ENCODE assay signal across 8 cellular contexts in the genomic region with DNA sequence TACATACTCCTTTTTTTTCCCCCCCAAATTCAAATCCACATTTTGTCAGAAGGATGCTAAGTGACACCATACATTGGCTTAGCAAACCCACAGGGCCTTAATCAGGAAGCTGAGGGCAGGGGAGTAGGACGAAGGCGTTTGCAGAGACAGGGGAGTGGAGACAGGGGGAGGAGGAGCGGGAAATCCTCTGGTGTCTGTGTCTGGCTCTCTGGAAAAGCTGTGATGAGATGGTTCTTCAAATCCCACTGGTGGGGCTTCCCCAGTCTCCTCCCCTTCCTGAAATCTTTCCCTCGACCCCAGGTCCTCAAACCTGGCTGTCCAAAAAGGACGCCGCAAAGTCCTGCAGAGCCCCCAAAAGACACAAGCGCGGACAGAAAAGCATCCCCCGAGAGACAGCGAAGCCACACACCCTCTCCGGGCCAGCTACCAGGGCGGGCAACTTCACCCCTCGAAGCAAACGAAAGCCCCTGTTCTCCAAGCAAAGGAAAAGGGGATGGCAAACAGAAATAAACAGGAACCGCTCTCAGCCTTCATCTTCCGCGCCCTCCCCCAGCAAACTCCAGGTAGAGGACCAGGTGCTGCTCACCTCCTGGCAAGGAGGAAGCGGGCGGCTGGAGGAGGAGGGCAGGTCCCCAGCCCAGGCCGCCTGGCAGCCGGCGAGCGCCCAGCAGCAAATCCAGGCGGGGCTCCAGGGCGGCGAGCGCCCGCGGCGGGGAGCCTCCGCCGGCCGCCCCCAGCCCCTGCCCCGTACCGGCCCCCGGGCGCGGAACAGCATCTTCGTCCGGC. TPM values are rescaled to one million over a fixed set of nuclear protein-coding genes. Genes with fewer than 3 reads are reported as not detected.
DNase-seq lines count a peak whose midpoint lies in the region; ATAC-seq and TF ChIP-seq lines count a peak whose summit lies in the region.

No MANE protein-coding gene starts in this region.

- H3K27me3 ChIP-seq in CD8-positive, alpha-beta T cell (ENCODE audit: insufficient read depth, low read length) = no peaks in the 10 kb centered on the region
- peaks cover 0 to 27% of the 10 kb centered on the region in 2 donors for H3K27me3 ChIP-seq in left lung

- H3K36me3 Mint-ChIP-seq in CD8-positive, alpha-beta T cell = no peaks in the 10 kb centered on the region

- POLR2A ChIA-PET in CD8-positive, alpha-beta T cell (lab: Charles Lee) = interaction anchor here (0.7 to 1.1 kb wide), 4 partner anchors 19 to 95 kb away, joined by 3 to 5 read pairs (median 4); partner anchors contain the start of gene DMTF1

- no peaks in the 10 kb centered on the region for H3K9me3 Mint-ChIP-seq in CD8-positive, alpha-beta T cell

- peak overlapping the region; percentile 38 for H3K27ac ChIP-seq in CD8-positive, alpha-beta T cell (ENCODE audit: low read depth, low read length)
- peak overlapping the region; percentile 58 to 69 for H3K27ac ChIP-seq in left lung

- H3K9me3 ChIP-seq in CD8-positive, alpha-beta T cell (ENCODE audit: low read length) = no peaks in the 10 kb centered on the region
- H3K9me3 ChIP-seq in left lung = no peaks in the 10 kb centered on the region

- DNase-seq in CD8-positive, alpha-beta T cell = peak in 4 of 7 experiments; percentile 2 to 35 (median 22)
- DNase-seq in SK-N-DZ (ENCODE audit: low spot score) (peak; percentile 70), left lung (peak in 1 of 2 donors; percentile 40), COLO829 (ENCODE audit: low spot score) (no peak)
- peak; percentile 9 for DNase-seq in central memory CD4-positive, alpha-beta T cell
- peak in 5 of 6 experiments; percentile 22 to 51 (median 33) for DNase-seq in stimulated activated naive CD4-positive, alpha-beta T cell (lab: John Stamatoyannopoulos, UW)

- intact Hi-C loops in CD8-positive, alpha-beta T cell (cut with DNase I, micrococcal nuclease) = loop anchor here (1.0 to 10.0 kb wide), 11 partner anchors 82 to 818 kb away; partner anchors contain the start of genes CROT (in 2 of the 2), DMTF1 (in 2 of the 2), DBF4 (in 1 of the 2) and SLC25A40 (in 1 of the 2)
- intact Hi-C loops in left lung (cut with DNase I) = no loop called here

- TF ChIP-seq CTCF in CD8-positive, alpha-beta T cell (IDR thresholded peaks at IDR 0.05) = no peak
- no peak for TF ChIP-seq CTCF in left lung (IDR thresholded peaks at IDR 0.05)

- H3K36me3 ChIP-seq in CD8-positive, alpha-beta T cell (ENCODE audit: insufficient read depth, low read length) = no peaks in the 10 kb centered on the region
- no peaks in the 10 kb centered on the region for H3K36me3 ChIP-seq in left lung

- H3K4me3 Mint-ChIP-seq in CD8-positive, alpha-beta T cell = peak overlapping the region; percentile 81

- peaks cover 10% of the 10 kb centered on the region for H3K4me1 ChIP-seq in CD8-positive, alpha-beta T cell (ENCODE audit: insufficient read depth, low read length)
- peaks cover 0 to 7% of the 10 kb centered on the region in 2 donors for H3K4me1 ChIP-seq in left lung

- ATAC-seq in CD8-positive, alpha-beta T cell = peak; percentile 26
- ATAC-seq in GM19324 (IDR thresholded peaks at IDR 0.05; ENCODE audit: low FRiP score, unreplicated experiment) (peak; percentile 58), HG03432 (IDR thresholded peaks at IDR 0.05; ENCODE audit: unreplicated experiment) (peak; percentile 49), left lung (peak; percentile 54)

- H3K27ac Mint-ChIP-seq in CD8-positive, alpha-beta T cell = peak overlapping the region; percentile 37

- CTCF ChIA-PET in CD8-positive, alpha-beta T cell (lab: Charles Lee) = interaction anchor here (0.8 to 1.7 kb wide), 6 partner anchors 79 to 177 kb away, joined by 3 read pairs; partner anchors contain the start of genes DMTF1 and TMEM243

- H3K27me3 Mint-ChIP-seq in CD8-positive, alpha-beta T cell (ENCODE audit: low read depth) = peaks cover 5% of the 10 kb centered on the region

- peaks cover 16% of the 10 kb centered on the region for H3K4me1 Mint-ChIP-seq in CD8-positive, alpha-beta T cell (ENCODE audit: low read depth)

- peak overlapping the region; percentile 36 for H3K4me3 ChIP-seq in CD8-positive, alpha-beta T cell (ENCODE audit: low read depth, low read length)
- H3K4me3 ChIP-seq in left lung = peak overlapping the region; percentile 51 to 58

RNA-seq across cellular contexts. Expression of gene ELAPOR2, which starts 0.5 kb away (rescaled TPM):
- total RNA-seq in CD8-positive, alpha-beta T cell = 1 to 10 TPM; 5.1 to 5.7 TPM
- 19.1 and 19.8 TPM in 2 replicates for polyA plus RNA-seq in SK-N-DZ (2014; cell fraction: cytosol; rRNA removed)
- 27.5 and 29.1 TPM in 2 replicates for polyA plus RNA-seq in SK-N-DZ (2014; cell fraction: nucleus; rRNA removed)
- 10 to 100 TPM; 41.8 to 87.2 TPM for total RNA-seq in left lung

Comparison
In these comparisons a context has a peak if more than half of its experiments do, and no peak if none do; other contexts are left out.
1. RNA of gene ELAPOR2, which starts 0.5 kb away (total RNA-seq): 41.8 to 87.2 TPM in left lung; 5.1 to 5.7 TPM in CD8-positive, alpha-beta T cell; every median in the first group is over 4 times any median in the second.
2. intact Hi-C loops: an anchor here in CD8-positive, alpha-beta T cell (1.0 to 10.0 kb wide); none called in left lung.
3. Peak in every context shown above with its lines, with median percentiles within 50 percentile points of each other: ATAC-seq.